14 cellular contexts compared by ENCODE assay signal in the genomic region with DNA sequence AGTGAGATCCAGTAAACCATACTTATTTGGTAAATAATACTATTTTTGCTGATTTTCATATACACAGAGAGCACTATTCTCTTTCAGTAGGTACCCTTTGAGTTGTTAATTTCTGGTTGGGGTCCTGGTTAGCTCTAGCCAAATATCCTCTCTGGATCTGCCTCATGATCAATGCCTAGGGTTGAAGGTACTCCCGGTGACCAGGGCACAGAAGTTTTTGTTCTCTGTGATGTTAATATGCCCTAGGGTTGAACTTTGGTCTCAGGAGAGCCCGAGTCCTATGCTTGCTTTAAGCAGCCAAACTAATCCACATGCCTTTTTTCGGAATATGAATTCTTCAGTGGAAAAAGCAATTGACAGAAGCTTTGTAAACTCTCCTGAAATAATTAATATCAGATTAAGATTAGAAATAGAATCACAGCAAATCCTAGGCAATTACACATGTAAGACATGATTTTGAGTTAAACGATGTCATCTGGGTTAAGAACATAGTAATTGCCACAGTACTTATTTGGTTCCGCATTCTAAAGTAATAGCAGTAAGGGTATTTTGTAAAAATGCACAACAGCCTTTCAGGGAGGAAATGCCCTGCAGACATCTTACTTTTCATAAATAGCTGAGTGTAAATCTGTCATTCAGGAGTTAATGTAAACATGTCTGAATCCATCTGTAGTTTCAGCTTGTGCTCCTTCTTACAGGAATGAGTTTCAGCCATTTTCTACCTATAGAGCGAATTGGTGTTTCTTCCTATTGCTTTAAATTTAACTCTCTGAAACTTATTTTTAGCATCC. TPM values are rescaled to one million over a fixed set of nuclear protein-coding genes. Genes with fewer than 3 reads are reported as not detected.
"Had no signal": no experiment of that assay in that cellular context is flagged by ENCODE, and none has a peak within 500 bp of the region (broad histone marks: within the 10 kb centered on the region; RNA-seq: fewer than 3 reads in every experiment).

No MANE protein-coding gene starts in this region.

- H3K9me3 Mint-ChIP-seq: activated T-helper 17 cell treated with anti-CD3 and anti-CD28 coated beads, Interleukin-2, amount 50 U/mL, for 72 hours; natural killer cell treated with Interleukin-12 subunit alpha and Interleukin-12 subunit beta and Interleukin-15 and Interleukin-18, amount 100 ng/mL, for 72 hours; T-helper 1 cell treated with Interleukin-12 subunit alpha and Interleukin-12 subunit beta and Interleukin-4 antibody, amounts not matched to agents 30 μg/mL and 1 μg/mL, for 36 hours had no signal

- H3K36me3 ChIP-seq: adrenal gland, gastrocnemius medialis had no signal

- H3K36me3 Mint-ChIP-seq: natural killer cell treated with Interleukin-12 subunit alpha and Interleukin-12 subunit beta and Interleukin-15 and Interleukin-18, amount 100 ng/mL, for 72 hours had no signal

- H3K4me1 ChIP-seq: adrenal gland, gastrocnemius medialis, psoas muscle had no signal

- H3K9me3 ChIP-seq: adrenal gland, gastrocnemius medialis, psoas muscle had no signal

- H3K27ac ChIP-seq: adrenal gland, coronary artery, gastrocnemius medialis, psoas muscle had no signal

- H3K4me1 Mint-ChIP-seq: activated T-helper 17 cell treated with anti-CD3 and anti-CD28 coated beads, Interleukin-2, amount 50 U/mL, for 72 hours had no signal

- H3K4me3 ChIP-seq: adrenal gland, coronary artery, gastrocnemius medialis, psoas muscle had no signal

- H3K27ac Mint-ChIP-seq: activated CD8-positive, alpha-beta T cell treated with anti-CD3 and anti-CD28 coated beads, Interleukin-2, amount 10 ng/mL, durations not matched to agents 7 days and 5 days; activated T-helper 17 cell treated with anti-CD3 and anti-CD28 coated beads, Interleukin-2, amount 50 U/mL, for 72 hours; natural killer cell treated with Interleukin-12 subunit alpha and Interleukin-12 subunit beta and Interleukin-15 and Interleukin-18, amount 100 ng/mL, for 72 hours; T-helper 1 cell treated with Interleukin-12 subunit alpha and Interleukin-12 subunit beta and Interleukin-4 antibody, amounts not matched to agents 30 μg/mL and 1 μg/mL, for 36 hours had no signal

- H3K27me3 ChIP-seq: gastrocnemius medialis had no signal

- DNase-seq: activated CD4-positive, alpha-beta T cell treated with anti-CD3 and anti-CD28 coated beads for 48 hours; activated CD8-positive, alpha-beta T cell treated with anti-CD3 and anti-CD28 coated beads, Interleukin-2, amount 10 ng/mL, durations not matched to agents 7 days and 5 days; activated naive CD4-positive, alpha-beta T cell treated with anti-CD3 and anti-CD28 coated beads, Interleukin-2, amount 50 U/mL, for 16 hours; adrenal gland; effector CD8-positive, alpha-beta T cell; gastrocnemius medialis; occipital lobe; psoas muscle; stimulated activated CD4-positive, alpha-beta T cell treated with anti-CD3 and anti-CD28 coated beads, Interleukin-2, amount 100 ng/mL, for 48 hours; stimulated activated naive CD8-positive, alpha-beta T cell treated with anti-CD3 and anti-CD28 coated beads, Interleukin-15, Interleukin-2, amounts not matched to agents 100 U/mL and 50 U/mL, for 24 hours had no signal

- H3K27me3 Mint-ChIP-seq: natural killer cell treated with Interleukin-12 subunit alpha and Interleukin-12 subunit beta and Interleukin-15 and Interleukin-18, amount 100 ng/mL, for 72 hours had no signal

- H3K4me3 Mint-ChIP-seq: activated CD8-positive, alpha-beta T cell treated with anti-CD3 and anti-CD28 coated beads, Interleukin-2, amount 10 ng/mL, durations not matched to agents 7 days and 5 days; activated T-helper 17 cell treated with anti-CD3 and anti-CD28 coated beads, Interleukin-2, amount 50 U/mL, for 72 hours; natural killer cell treated with Interleukin-12 subunit alpha and Interleukin-12 subunit beta and Interleukin-15 and Interleukin-18, amount 100 ng/mL, for 72 hours; T-helper 1 cell treated with Interleukin-12 subunit alpha and Interleukin-12 subunit beta and Interleukin-4 antibody, amounts not matched to agents 30 μg/mL and 1 μg/mL, for 36 hours had no signal

RNA-seq across cellular contexts. Expression of a gene that starts 58.3 kb away (rescaled TPM):
- total RNA-seq: activated CD8-positive, alpha-beta T cell treated with anti-CD3 and anti-CD28 coated beads, Interleukin-2, amount 10 ng/mL, durations not matched to agents 7 days and 5 days had no signal
